In genomic region chr7:22561356-22561755, GRCh38 we compare ENCODE assay signal across 8 cellular contexts.
DNase-seq lines count a peak whose midpoint lies in the region; ATAC-seq and TF ChIP-seq lines count a peak whose summit lies in the region.

No MANE protein-coding gene starts in this region.

- H3K27me3 ChIP-seq in ascending aorta (no peaks in the 10 kb centered on the region), iPS-15b (ENCODE audit: control insufficient read depth, insufficient read depth, low read length) (no peaks in the 10 kb centered on the region), stomach (peaks cover 0 to 24% (median 6%) of the 10 kb centered on the region in 3 donors)
- peaks cover 6% of the 10 kb centered on the region for H3K27me3 ChIP-seq in effector memory CD4-positive, alpha-beta T cell (replicated peaks; ENCODE audit: control insufficient read depth, insufficient read depth, low read length, poor library complexity, severe bottlenecking)

- H3K36me3 ChIP-seq in ascending aorta: no peaks in the 10 kb centered on the region
- no peaks in the 10 kb centered on the region for H3K36me3 ChIP-seq in iPS-15b (ENCODE audit: control insufficient read depth, insufficient read depth, low read length)
- no peaks in the 10 kb centered on the region for H3K36me3 ChIP-seq in stomach
- no peaks in the 10 kb centered on the region for H3K36me3 ChIP-seq in effector memory CD4-positive, alpha-beta T cell (ENCODE audit: control insufficient read depth, insufficient read depth, low read length)

- H3K4me3 ChIP-seq in ascending aorta (no peak overlapping the region), iPS-15b (ENCODE audit: low read depth, low read length) (peak overlapping the region; percentile 31), stomach (no peak overlapping the region)
- H3K4me3 ChIP-seq in effector memory CD4-positive, alpha-beta T cell (ENCODE audit: insufficient read depth, low read depth, low read length, poor library complexity, severe bottlenecking): no peak overlapping the region

- 27 to 29% (median 28%) methylated on average over 13 of the region's 13 CpGs for WGBS in stomach, 5 donors

- TF ChIP-seq CTCF in ascending aorta (IDR thresholded peaks at IDR 0.05) (no peak), stomach (IDR thresholded peaks at IDR 0.05) (no peak), GM10266 (IDR thresholded peaks at IDR 0.05; ENCODE audit: control insufficient read depth, insufficient read depth, low read depth, missing control alignments) (no peak)

- ATAC-seq in HG03457 (IDR thresholded peaks at IDR 0.05; ENCODE audit: unreplicated experiment): no peak

- H3K4me1 ChIP-seq in ascending aorta (peaks cover 0 to 54% of the 10 kb centered on the region in 2 donors), iPS-15b (ENCODE audit: control insufficient read depth, insufficient read depth, low read length) (peaks cover 40% of the 10 kb centered on the region), stomach (peaks cover 16 to 56% (median 28%) of the 10 kb centered on the region in 4 donors)
- H3K4me1 ChIP-seq in effector memory CD4-positive, alpha-beta T cell (ENCODE audit: control insufficient read depth, insufficient read depth, low read length, poor library complexity, severe bottlenecking): peaks cover 19% of the 10 kb centered on the region

- DNase-seq in HCEC 1CT (peak; percentile 99), ascending aorta (ENCODE audit: low spot score in 2 of 2) (peak; percentile 44 to 93), stomach (no peak), erythroblast (lab: John Stamatoyannopoulos, UW) (no peak), GM10266 (ENCODE audit: extremely low spot score) (no peak)
- no peak for DNase-seq in effector memory CD4-positive, alpha-beta T cell

- no peak for TF ChIP-seq POLR2A in stomach (IDR thresholded peaks at IDR 0.05)
- no peak for TF ChIP-seq POLR2A in erythroblast (IDR thresholded peaks at IDR 0.05; ENCODE audit: low read length)

- H3K9ac ChIP-seq in iPS-15b (ENCODE audit: low read depth, low read length): peak overlapping the region; percentile 14

- H3K9me3 ChIP-seq in ascending aorta: no peaks in the 10 kb centered on the region
- H3K9me3 ChIP-seq in iPS-15b (ENCODE audit: control insufficient read depth, insufficient read depth, low read length): no peaks in the 10 kb centered on the region
- no peaks in the 10 kb centered on the region for H3K9me3 ChIP-seq in stomach
- H3K9me3 ChIP-seq in effector memory CD4-positive, alpha-beta T cell (ENCODE audit: control insufficient read depth, low read length): no peaks in the 10 kb centered on the region

- H3K27ac ChIP-seq in ascending aorta (peak overlapping the region; percentile 15 to 73), stomach (peak overlapping the region in 3 of 5 donors; percentile 26 to 66 (median 58))
- no peak overlapping the region for H3K27ac ChIP-seq in effector memory CD4-positive, alpha-beta T cell (ENCODE audit: insufficient read depth, low read length, poor library complexity, severe bottlenecking)

- TF ChIP-seq EP300 in stomach (IDR thresholded peaks at IDR 0.05): no peak

- intact Hi-C loops in ascending aorta (cut with DNase I): loop anchor here (1.0 to 5.0 kb wide), 8 partner anchors 16 to 911 kb away; partner anchors contain the start of genes IGF2BP3, KLHL7 and TOMM7
- intact Hi-C loops in stomach (cut with DNase I; ENCODE audit: low total_unique reads): loop anchor here (10.0 kb wide), 1 partner anchor 163 kb away; the partner anchor contains the start of gene IL6

Comparison
In these comparisons a context has a peak if more than half of its experiments do, and no peak if none do; other contexts are left out.
1. DNase-seq: peak in HCEC 1CT (single experiment) and ascending aorta (2 of 2); none in stomach (single experiment), erythroblast (0 of 2), GM10266 (single experiment) and effector memory CD4-positive, alpha-beta T cell (0 of 3).